10 cellular contexts compared by ENCODE assay signal in the genomic region with DNA sequence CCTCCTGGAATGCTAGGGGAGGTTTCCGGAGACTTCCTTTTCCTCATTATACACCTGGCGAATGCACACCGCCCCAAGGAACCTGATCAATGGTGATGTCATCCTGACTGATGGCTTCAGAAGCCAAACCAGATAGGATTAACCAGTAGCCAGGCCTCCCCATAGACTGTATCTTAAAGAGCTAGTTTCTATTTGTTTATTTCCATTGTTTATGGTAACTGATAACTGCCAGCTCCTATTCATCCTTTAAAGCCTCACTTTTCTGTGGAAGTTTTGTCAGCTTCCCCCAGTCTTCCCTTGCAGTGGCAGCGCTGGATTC. TPM values are rescaled to one million over a fixed set of nuclear protein-coding genes. Genes with fewer than 3 reads are reported as not detected.
A peak's percentile ranks its signal among the peaks of the same experiment; 100 is the strongest.
DNase-seq lines count a peak whose midpoint lies in the region; ATAC-seq and TF ChIP-seq lines count a peak whose summit lies in the region.
"Had no signal": no experiment of that assay in that cellular context is flagged by ENCODE, and none has a peak within 500 bp of the region (broad histone marks: within the 10 kb centered on the region; RNA-seq: fewer than 3 reads in every experiment).

A gene with protein sequence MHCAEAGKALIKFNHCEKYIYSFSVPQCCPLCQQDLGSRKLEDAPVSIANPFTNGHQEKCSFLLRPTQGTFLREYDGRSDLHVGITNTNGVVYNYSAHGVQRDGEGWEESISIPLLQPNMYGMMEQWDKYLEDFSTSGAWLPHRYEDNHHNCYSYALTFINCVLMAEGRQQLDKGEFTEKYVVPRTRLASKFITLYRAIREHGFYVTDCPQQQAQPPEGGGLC (minus strand): TSS at position 27 of the 319 bp plus-strand sequence. CDS start 35 bp downstream, outside the sequence.

- peak; percentile 58 for DNase-seq in SIG-M5 treated with dmso at 0.1 percent for 504 hours (lab: John Stamatoyannopoulos, UW; ENCODE audit: unreplicated experiment)
- no peak for DNase-seq in SIG-M5 (lab: John Stamatoyannopoulos, UW)
- peak; percentile 42 to 61 for DNase-seq in breast epithelium (ENCODE audit: low spot score in 2 of 2)
- peak; percentile 88 for DNase-seq in left kidney (ENCODE audit: low read depth, low spot score)
- no peak for DNase-seq in upper lobe of right lung
- DNase-seq in epidermal melanocyte (ENCODE audit: insufficient read length, low spot score) = no peak

- H3K27ac ChIP-seq in breast epithelium (peak within 1 kb of the TSS; percentile 48 to 58), upper lobe of right lung (no peak within 1 kb of the TSS)
- H3K27ac ChIP-seq: vagina had no signal

- H3K27me3 ChIP-seq in breast epithelium = no peaks in the 10 kb centered on the region
- no peaks in the 10 kb centered on the region for H3K27me3 ChIP-seq in upper lobe of right lung
- H3K27me3 ChIP-seq: vagina had no signal

- intact Hi-C loops in breast epithelium (cut with DNase I; ENCODE audit: low total_unique reads) = loop anchor here (5.0 kb wide), 1 partner anchor 498 kb away; no protein-coding TSS in a partner anchor
- intact Hi-C loops in upper lobe of right lung (cut with DNase I) = no loop called here

- peak; percentile 80 for ATAC-seq in upper lobe of right lung
- ATAC-seq in HG02678 (IDR thresholded peaks at IDR 0.05; ENCODE audit: unreplicated experiment) = no peak
- ATAC-seq in GM21723 (IDR thresholded peaks at IDR 0.05; ENCODE audit: unreplicated experiment) = no peak

- H3K4me1 ChIP-seq in breast epithelium = no peaks in the 10 kb centered on the region
- no peaks in the 10 kb centered on the region for H3K4me1 ChIP-seq in upper lobe of right lung
- H3K4me1 ChIP-seq: vagina had no signal

- no peak for TF ChIP-seq CTCF in breast epithelium (IDR thresholded peaks at IDR 0.05)
- TF ChIP-seq CTCF in upper lobe of right lung (IDR thresholded peaks at IDR 0.05) = no peak

- no peak for TF ChIP-seq POLR2A in breast epithelium (IDR thresholded peaks at IDR 0.05)

- H3K4me3 ChIP-seq in breast epithelium = peak within 1 kb of the TSS in 2 of 3 donors; percentile 37 to 60
- peak within 1 kb of the TSS; percentile 11 for H3K4me3 ChIP-seq in upper lobe of right lung
- H3K4me3 ChIP-seq: vagina had no signal

- H3K9me3 ChIP-seq in breast epithelium (no peaks in the 10 kb centered on the region), upper lobe of right lung (no peaks in the 10 kb centered on the region)
- H3K9me3 ChIP-seq: vagina had no signal

- no peaks in the 10 kb centered on the region for H3K36me3 ChIP-seq in breast epithelium
- no peaks in the 10 kb centered on the region for H3K36me3 ChIP-seq in upper lobe of right lung

RNA-seq across cellular contexts. Expression of the gene that starts here (rescaled TPM):
- total RNA-seq in breast epithelium = 1 to 10 TPM in 2 of 3 donors, not detected in 1; 1.0 to 3.6 TPM
- not detected for total RNA-seq in upper lobe of right lung
- total RNA-seq: activated T-helper 2 cell treated with anti-CD3 and anti-CD28 coated beads, Interferon-gamma antibody, Interleukin-2, Interleukin-4, amounts not matched to agents 10 μg/mL and 5 μg/mL and 100 μg/mL, durations not matched to agents 14 hours and 24 hours and 36 hours; vagina had no signal

Comparison
In these comparisons a context has a peak if more than half of its experiments do, and no peak if none do; other contexts are left out.
1. DNase-seq: peak in SIG-M5 treated with dmso at 0.1 percent for 504 hours (single experiment), breast epithelium (2 of 2) and left kidney (single experiment); none in SIG-M5 (single experiment), upper lobe of right lung (single experiment) and epidermal melanocyte (single experiment).
2. Peak in ATAC-seq and H3K4me3 ChIP-seq in upper lobe of right lung; RNA of the gene not detected or under 1 TPM.